1 cellular context compared by ENCODE assay signal in genomic region chr1:18955442-18956188, GRCh38.
TF ChIP-seq lines count a peak whose summit lies in the region.

No MANE protein-coding gene starts in this region.

TF ChIP-seq in HepG2, 621 proteins besides CTCF, POLR2A, EP300 and RAD21 (continued from another document and continues in another):
- TF ChIP-seq SKIL (CRISPR knock-in tag; IDR thresholded peaks at IDR 0.05; ENCODE audit: borderline replicate concordance) (no peak), IRX3 (CRISPR knock-in tag; IDR thresholded peaks at IDR 0.05; ENCODE audit: borderline replicate concordance, low read depth) (no peak), ZNF577 (CRISPR knock-in tag; IDR thresholded peaks at IDR 0.05; ENCODE audit: borderline replicate concordance, low read depth) (no peak), ZNF709 (CRISPR knock-in tag; IDR thresholded peaks at IDR 0.05) (no peak; the same call in 1 of the 2 replicates), SNRNP70 (IDR thresholded peaks at IDR 0.05; ENCODE audit: low read depth, low read length) (no peak), ZC3H13 (CRISPR knock-in tag; IDR thresholded peaks at IDR 0.05) (peak; percentile 52; the same call in 1 of the 2 replicates), KDM6A (CRISPR knock-in tag; IDR thresholded peaks at IDR 0.05; ENCODE audit: low read depth) (no peak), ZNF788 (CRISPR knock-in tag; IDR thresholded peaks at IDR 0.05; ENCODE audit: borderline replicate concordance) (0 out of 2 replicates have a peak, but pooled peaks have one; percentile 13), TCF7L2 (IDR thresholded peaks at IDR 0.05; ENCODE audit: low read depth, low read length) (no peak), SP5 (CRISPR knock-in tag; IDR thresholded peaks at IDR 0.05; ENCODE audit: borderline replicate concordance, low read depth) (0 out of 2 replicates have a peak, but pooled peaks have one; percentile 11), HNRNPK (IDR thresholded peaks at IDR 0.05; ENCODE audit: low read depth, low read length, poor library complexity, severe bottlenecking) (no peak), RFXAP (CRISPR knock-in tag; IDR thresholded peaks at IDR 0.05; ENCODE audit: borderline replicate concordance) (no peak), ZBTB7B (CRISPR knock-in tag; IDR thresholded peaks at IDR 0.05) (no peak; the same call in 1 of the 2 replicates), ZNF720 (CRISPR knock-in tag; IDR thresholded peaks at IDR 0.05) (no peak), ZNF484 (CRISPR knock-in tag; IDR thresholded peaks at IDR 0.05; ENCODE audit: borderline replicate concordance, low read depth) (no peak), GLMP (CRISPR knock-in tag; IDR thresholded peaks at IDR 0.05; ENCODE audit: borderline replicate concordance) (no peak), ATF4 (CRISPR knock-in tag; IDR thresholded peaks at IDR 0.05) (0 out of 4 replicates have a peak, but pooled peaks of 1 of the 2 experiments have one; percentile 15), TFE3 (CRISPR knock-in tag; IDR thresholded peaks at IDR 0.05) (no peak), TGIF2 (CRISPR knock-in tag; IDR thresholded peaks at IDR 0.05) (0 out of 2 replicates have a peak, but pooled peaks have one; percentile 17), DZIP1 (CRISPR knock-in tag; IDR thresholded peaks at IDR 0.05) (no peak), HHEX (CRISPR knock-in tag; IDR thresholded peaks at IDR 0.05) (no peak), ZNF234 (CRISPR knock-in tag; conservative IDR thresholded peaks at IDR 0.05) (no peak; the same call in 1 of the 2 replicates), ZNF501 (CRISPR knock-in tag; IDR thresholded peaks at IDR 0.05) (0 out of 2 replicates have a peak, but pooled peaks have one; percentile 40), MLXIP (CRISPR knock-in tag; IDR thresholded peaks at IDR 0.05; ENCODE audit: borderline replicate concordance) (no peak), KAT8 (CRISPR knock-in tag; IDR thresholded peaks at IDR 0.05) (no peak), SNAPC4 (CRISPR knock-in tag; IDR thresholded peaks at IDR 0.05) (no peak), ZNF232 (CRISPR knock-in tag; IDR thresholded peaks at IDR 0.05; ENCODE audit: borderline replicate concordance) (no peak), JDP2 (CRISPR knock-in tag; IDR thresholded peaks at IDR 0.05; ENCODE audit: borderline replicate concordance) (no peak), NFE2 (CRISPR knock-in tag; IDR thresholded peaks at IDR 0.05) (no peak)
- TF ChIP-seq, protein P1, sequence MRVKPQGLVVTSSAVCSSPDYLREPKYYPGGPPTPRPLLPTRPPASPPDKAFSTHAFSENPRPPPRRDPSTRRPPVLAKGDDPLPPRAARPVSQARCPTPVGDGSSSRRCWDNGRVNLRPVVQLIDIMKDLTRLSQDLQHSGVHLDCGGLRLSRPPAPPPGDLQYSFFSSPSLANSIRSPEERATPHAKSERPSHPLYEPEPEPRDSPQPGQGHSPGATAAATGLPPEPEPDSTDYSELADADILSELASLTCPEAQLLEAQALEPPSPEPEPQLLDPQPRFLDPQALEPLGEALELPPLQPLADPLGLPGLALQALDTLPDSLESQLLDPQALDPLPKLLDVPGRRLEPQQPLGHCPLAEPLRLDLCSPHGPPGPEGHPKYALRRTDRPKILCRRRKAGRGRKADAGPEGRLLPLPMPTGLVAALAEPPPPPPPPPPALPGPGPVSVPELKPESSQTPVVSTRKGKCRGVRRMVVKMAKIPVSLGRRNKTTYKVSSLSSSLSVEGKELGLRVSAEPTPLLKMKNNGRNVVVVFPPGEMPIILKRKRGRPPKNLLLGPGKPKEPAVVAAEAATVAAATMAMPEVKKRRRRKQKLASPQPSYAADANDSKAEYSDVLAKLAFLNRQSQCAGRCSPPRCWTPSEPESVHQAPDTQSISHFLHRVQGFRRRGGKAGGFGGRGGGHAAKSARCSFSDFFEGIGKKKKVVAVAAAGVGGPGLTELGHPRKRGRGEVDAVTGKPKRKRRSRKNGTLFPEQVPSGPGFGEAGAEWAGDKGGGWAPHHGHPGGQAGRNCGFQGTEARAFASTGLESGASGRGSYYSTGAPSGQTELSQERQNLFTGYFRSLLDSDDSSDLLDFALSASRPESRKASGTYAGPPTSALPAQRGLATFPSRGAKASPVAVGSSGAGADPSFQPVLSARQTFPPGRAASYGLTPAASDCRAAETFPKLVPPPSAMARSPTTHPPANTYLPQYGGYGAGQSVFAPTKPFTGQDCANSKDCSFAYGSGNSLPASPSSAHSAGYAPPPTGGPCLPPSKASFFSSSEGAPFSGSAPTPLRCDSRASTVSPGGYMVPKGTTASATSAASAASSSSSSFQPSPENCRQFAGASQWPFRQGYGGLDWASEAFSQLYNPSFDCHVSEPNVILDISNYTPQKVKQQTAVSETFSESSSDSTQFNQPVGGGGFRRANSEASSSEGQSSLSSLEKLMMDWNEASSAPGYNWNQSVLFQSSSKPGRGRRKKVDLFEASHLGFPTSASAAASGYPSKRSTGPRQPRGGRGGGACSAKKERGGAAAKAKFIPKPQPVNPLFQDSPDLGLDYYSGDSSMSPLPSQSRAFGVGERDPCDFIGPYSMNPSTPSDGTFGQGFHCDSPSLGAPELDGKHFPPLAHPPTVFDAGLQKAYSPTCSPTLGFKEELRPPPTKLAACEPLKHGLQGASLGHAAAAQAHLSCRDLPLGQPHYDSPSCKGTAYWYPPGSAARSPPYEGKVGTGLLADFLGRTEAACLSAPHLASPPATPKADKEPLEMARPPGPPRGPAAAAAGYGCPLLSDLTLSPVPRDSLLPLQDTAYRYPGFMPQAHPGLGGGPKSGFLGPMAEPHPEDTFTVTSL (CRISPR knock-in tag; IDR thresholded peaks at IDR 0.05; ENCODE audit: borderline replicate concordance), result no peak
- TF ChIP-seq, protein P2, sequence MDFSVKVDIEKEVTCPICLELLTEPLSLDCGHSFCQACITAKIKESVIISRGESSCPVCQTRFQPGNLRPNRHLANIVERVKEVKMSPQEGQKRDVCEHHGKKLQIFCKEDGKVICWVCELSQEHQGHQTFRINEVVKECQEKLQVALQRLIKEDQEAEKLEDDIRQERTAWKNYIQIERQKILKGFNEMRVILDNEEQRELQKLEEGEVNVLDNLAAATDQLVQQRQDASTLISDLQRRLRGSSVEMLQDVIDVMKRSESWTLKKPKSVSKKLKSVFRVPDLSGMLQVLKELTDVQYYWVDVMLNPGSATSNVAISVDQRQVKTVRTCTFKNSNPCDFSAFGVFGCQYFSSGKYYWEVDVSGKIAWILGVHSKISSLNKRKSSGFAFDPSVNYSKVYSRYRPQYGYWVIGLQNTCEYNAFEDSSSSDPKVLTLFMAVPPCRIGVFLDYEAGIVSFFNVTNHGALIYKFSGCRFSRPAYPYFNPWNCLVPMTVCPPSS (IDR thresholded peaks at IDR 0.05), result no peak
